Comparison of ENCODE assay signal across 25 cellular contexts in genomic region chr2:83585250-83585649, GRCh38.
DNase-seq lines count a peak whose midpoint lies in the region; ATAC-seq, FAIRE-seq and TF ChIP-seq lines count a peak whose summit lies in the region.
"Had no signal": no experiment of that assay in that cellular context is flagged by ENCODE, and none has a peak within 500 bp of the region (broad histone marks: within the 10 kb centered on the region; RNA-seq: fewer than 3 reads in every experiment).

No MANE protein-coding gene starts in this region.

- H3K36me3 ChIP-seq in GM23248 (ENCODE audit: low read depth) (no peaks in the 10 kb centered on the region), Loucy (ENCODE audit: insufficient read depth, low read length) (no peaks in the 10 kb centered on the region), GM12878 (ENCODE audit: control insufficient read depth in 2 of 2, insufficient read depth in 2 of 2, low read length in 1 of 2) (no peaks in the 10 kb centered on the region), mesenchymal stem cell (ENCODE audit: control insufficient read depth in 1 of 2, insufficient read depth in 2 of 2, low read depth in 1 of 2, low read length in 2 of 2) (no peaks in the 10 kb centered on the region)
- H3K36me3 ChIP-seq: esophagus squamous epithelium, stomach, thyroid gland had no signal

- H4K20me1 ChIP-seq in GM23248 (ENCODE audit: insufficient read depth), result no peaks in the 10 kb centered on the region
- H4K20me1 ChIP-seq in Loucy (ENCODE audit: insufficient read depth, low read length, poor library complexity, severe bottlenecking), result no peaks in the 10 kb centered on the region
- no peaks in the 10 kb centered on the region for H4K20me1 ChIP-seq in GM12878 (ENCODE audit: control insufficient read depth, insufficient read depth)

- no peak overlapping the region for H2BK15ac ChIP-seq in mesenchymal stem cell (ENCODE audit: low read depth, poor library complexity, severe bottlenecking)

- no peak for TF ChIP-seq POLR2A in GM12878 (IDR thresholded peaks at IDR 0.05; ENCODE audit: low read depth, low read length)

- peak overlapping the region; percentile 48 for H3K9ac ChIP-seq in GM23248
- H3K9ac ChIP-seq in Loucy (ENCODE audit: low read depth, low read length, poor library complexity, severe bottlenecking), result peak overlapping the region; percentile 47
- no peak overlapping the region for H3K9ac ChIP-seq in GM12878 (ENCODE audit: control insufficient read depth, insufficient read depth, low read length)
- H3K9ac ChIP-seq in mesenchymal stem cell (ENCODE audit: low read length), result no peak overlapping the region

- H2BK120ac ChIP-seq in mesenchymal stem cell (ENCODE audit: low read depth, low read length), result no peak overlapping the region

- H3K9me2 ChIP-seq in GM23248 (ENCODE audit: insufficient read depth) (no peaks in the 10 kb centered on the region; the same call in 1 of the 2 replicates), Loucy (replicated peaks; ENCODE audit: low read depth, low read length) (no peaks in the 10 kb centered on the region)

- DNase-seq in GM23248 (no peak), GM12878 (ENCODE audit: low read depth, low spot score) (no peak), mesenchymal stem cell (no peak), NOMO-1 treated with DMSO at 0.1 percent for 48 hours (lab: John Stamatoyannopoulos, UW; ENCODE audit: unreplicated experiment) (no peak), Right ventricle myocardium inferior (ENCODE audit: missing footprints) (no peak)
- no peak for DNase-seq in activated CD4-positive, alpha-beta T cell treated with anti-CD3 and anti-CD28 coated beads for 4 hours
- DNase-seq: activated CD4-positive, alpha-beta T cell treated with anti-CD3 and anti-CD28 coated beads, Interleukin-2, amount 50 U/mL, for 4 hours; activated CD4-positive, CD25-positive, alpha-beta regulatory T cell; activated naive CD4-positive, alpha-beta T cell treated with anti-CD3 and anti-CD28 coated beads, Interleukin-2, amount 50 U/mL, for 16 hours; amygdala; cortex of kidney; esophagus squamous epithelium; naive B cell; SHP77 treated with DMSO at 0.1 percent for 48 hours; small intestine; stimulated activated CD4-positive, alpha-beta T cell treated with anti-CD3 and anti-CD28 coated beads, Interleukin-2, amount 100 ng/mL, for 24 hours; stomach; T-cell; thyroid gland had no signal

- RAD21 ChIA-PET in GM12878 (lab: Charles Lee; ENCODE audit: unreplicated experiment), result no interaction called here

- H3K14ac ChIP-seq in mesenchymal stem cell (ENCODE audit: low read length in 2 of 2), result no peak overlapping the region

- H2BK5ac ChIP-seq in mesenchymal stem cell (ENCODE audit: low read depth, low read length, poor library complexity, severe bottlenecking), result no peak overlapping the region

- H4K91ac ChIP-seq in mesenchymal stem cell (ENCODE audit: low read length), result no peak overlapping the region

- in situ Hi-C loops in GM23248 (cut with MboI), result no loop called here
- in situ Hi-C loops in GM12878 (cut with MboI), result no loop called here

- H3K27me3 ChIP-seq in GM23248 (replicated peaks; ENCODE audit: insufficient read depth) (no peaks in the 10 kb centered on the region), Loucy (ENCODE audit: insufficient read depth, low read length, poor library complexity, severe bottlenecking) (no peaks in the 10 kb centered on the region), GM12878 (replicated peaks in 1 of 2; ENCODE audit: control insufficient read depth in 2 of 2, insufficient read depth in 2 of 2, low read length in 1 of 2) (no peaks in the 10 kb centered on the region), mesenchymal stem cell (ENCODE audit: control insufficient read depth in 1 of 2, insufficient read depth in 1 of 2, low read length in 2 of 2) (no peaks in the 10 kb centered on the region)
- H3K27me3 ChIP-seq: esophagus squamous epithelium, stomach, thyroid gland had no signal

- no peak overlapping the region for H4K8ac ChIP-seq in mesenchymal stem cell (ENCODE audit: low read length)

- no peak for TF ChIP-seq EP300 in GM12878 (IDR thresholded peaks at IDR 0.05; ENCODE audit: borderline replicate concordance in 1 of 2, control insufficient read depth in 1 of 2, low read depth in 2 of 2, low read length in 2 of 2)

- H3K23ac ChIP-seq in mesenchymal stem cell (ENCODE audit: low read length in 2 of 2), result no peak overlapping the region

- no peak for TF ChIP-seq RAD21 in GM12878 (IDR thresholded peaks at IDR 0.05; ENCODE audit: insufficient read depth, low read depth, low read length)

- H3K4me2 ChIP-seq in GM23248 (ENCODE audit: unreplicated experiment) (peak overlapping the region; percentile 76), Loucy (ENCODE audit: low read depth, low read length, poor library complexity, severe bottlenecking) (peak overlapping the region; percentile 78), GM12878 (ENCODE audit: control insufficient read depth, insufficient read depth) (no peak overlapping the region), mesenchymal stem cell (ENCODE audit: low read length, poor library complexity, severe bottlenecking) (no peak overlapping the region)

- H3K79me2 ChIP-seq in GM23248 (ENCODE audit: insufficient read depth), result no peaks in the 10 kb centered on the region
- H3K79me2 ChIP-seq in Loucy (ENCODE audit: insufficient read depth, low read length), result no peaks in the 10 kb centered on the region
- no peaks in the 10 kb centered on the region for H3K79me2 ChIP-seq in GM12878 (ENCODE audit: control insufficient read depth, insufficient read depth, low read length)

- WGBS in GM23248 (ENCODE audit: low coverage in 1 of 2, low lambda C conversion rate in 2 of 2, missing lambda C conversion rate in 2 of 2), 2 experiments, result 68 to 80% methylated on average over 2 of the region's 2 CpGs
- WGBS in GM12878 (ENCODE audit: insufficient coverage, insufficient replicate concordance, low lambda C conversion rate, missing lambda C conversion rate), result 8% methylated on average over 2 of the region's 2 CpGs
- WGBS in mesenchymal stem cell, result no CpG with 5 or more reads among the region's 2 CpGs

- POLR2A ChIA-PET in GM12878 (lab: Charles Lee), result no interaction called here

- BruUV-seq in GM12878 (replicated peaks; lab: Mats Ljungman, UMichigan), result no TSS peak

- ATAC-seq in GM12878 (no peak), GM21737 (IDR thresholded peaks at IDR 0.05; ENCODE audit: unreplicated experiment) (no peak), Right ventricle myocardium inferior (no peak)
- ATAC-seq: left lobe of liver, Panc1, T-cell had no signal

- H3K9me3 ChIP-seq in GM23248 (ENCODE audit: low read depth) (no peaks in the 10 kb centered on the region), Loucy (ENCODE audit: insufficient read depth, low read depth, low read length) (no peaks in the 10 kb centered on the region), GM12878 (replicated peaks; ENCODE audit: control insufficient read depth, insufficient read depth, low read length) (no peaks in the 10 kb centered on the region), mesenchymal stem cell (ENCODE audit: control insufficient read depth, low read length) (peaks cover 7% of the 10 kb centered on the region)
- H3K9me3 ChIP-seq: esophagus squamous epithelium, stomach, thyroid gland had no signal

- H3F3A ChIP-seq in GM23248 (ENCODE audit: insufficient read depth) (peaks cover 14% of the 10 kb centered on the region), Loucy (ENCODE audit: low read depth) (no peaks in the 10 kb centered on the region)

- no peak for FAIRE-seq in GM12878 (lab: Jason Lieb, UNC)
- FAIRE-seq: frontal cortex, GM18507, small intestine had no signal

- no peaks in the 10 kb centered on the region for H3K79me1 ChIP-seq in mesenchymal stem cell (replicated peaks; ENCODE audit: low read length, poor library complexity, severe bottlenecking)

- SMC1A ChIA-PET in GM12878 (lab: Charles Lee; ENCODE audit: uncharacterized antibody, unreplicated experiment), result interaction anchor here (0.6 kb wide), 1 partner anchor 295 kb away, joined by 3 read pairs; no protein-coding TSS in a partner anchor

- H2AK5ac ChIP-seq in mesenchymal stem cell (ENCODE audit: low read length, severe bottlenecking), result no peak overlapping the region

- TF ChIP-seq CTCF in Loucy (conservative IDR thresholded peaks at IDR 0.05; ENCODE audit: low read length) (no peak), GM12878 (IDR thresholded peaks at IDR 0.05 in 2 of 3, conservative IDR thresholded peaks at IDR 0.05 in 1 of 3; ENCODE audit: control insufficient read depth in 2 of 3, extremely low read depth in 1 of 3, insufficient read depth in 1 of 3, low read depth in 3 of 3, low read length in 3 of 3) (no peak)

- intact Hi-C loops in GM12878 (cut with micrococcal nuclease; ENCODE audit: unreplicated experiment), result no loop called here
- intact Hi-C loops in Right ventricle myocardium inferior (cut with DNase I), result no loop called here

- CTCF ChIA-PET in GM12878 (lab: Yijun Ruan, JAX), result no interaction called here

- no peak overlapping the region for H2BK12ac ChIP-seq in mesenchymal stem cell (ENCODE audit: low read length in 2 of 2)

- peaks cover 20% of the 10 kb centered on the region for H3K4me1 ChIP-seq in GM23248 (ENCODE audit: insufficient read depth)
- H3K4me1 ChIP-seq in Loucy (ENCODE audit: insufficient read depth, low read length, poor library complexity, severe bottlenecking), result peaks cover 11% of the 10 kb centered on the region
- no peaks in the 10 kb centered on the region for H3K4me1 ChIP-seq in GM12878 (ENCODE audit: control insufficient read depth, insufficient read depth, low read length)
- no peaks in the 10 kb centered on the region for H3K4me1 ChIP-seq in mesenchymal stem cell (ENCODE audit: control insufficient read depth, insufficient read depth, low read depth, low read length)
- H3K4me1 ChIP-seq: esophagus squamous epithelium, stomach, thyroid gland had no signal

- no peak overlapping the region for H3K4ac ChIP-seq in mesenchymal stem cell (ENCODE audit: low read depth in 1 of 2, low read length in 2 of 2)

- no peak overlapping the region for H3K18ac ChIP-seq in mesenchymal stem cell (ENCODE audit: low read depth in 1 of 2, low read length in 2 of 2)

- H2AFZ ChIP-seq in GM23248, result peak overlapping the region; percentile 61
- peak overlapping the region; percentile 92 for H2AFZ ChIP-seq in Loucy (ENCODE audit: low read length)
- no peak overlapping the region for H2AFZ ChIP-seq in GM12878 (ENCODE audit: control insufficient read depth, low read depth, low read length)
- H2AFZ ChIP-seq in mesenchymal stem cell (ENCODE audit: low read depth, low read length), result no peak overlapping the region

- H3K4me3 ChIP-seq in GM23248 (peak overlapping the region; percentile 57), Loucy (ENCODE audit: low read length, poor library complexity, severe bottlenecking) (peak overlapping the region; percentile 36), GM12878 (no peak overlapping the region), mesenchymal stem cell (ENCODE audit: insufficient read depth in 1 of 2, low read depth in 1 of 2, low read length in 2 of 2) (no peak overlapping the region)
- H3K4me3 ChIP-seq: esophagus squamous epithelium, stomach, thyroid gland had no signal

- H3K27ac ChIP-seq in GM23248 (peak overlapping the region; percentile 53), GM12878 (ENCODE audit: control insufficient read depth, insufficient read depth) (no peak overlapping the region), mesenchymal stem cell (ENCODE audit: low read length, poor library complexity, severe bottlenecking) (peak overlapping the region; percentile 58)
- H3K27ac ChIP-seq: esophagus squamous epithelium, stomach, thyroid gland had no signal

Comparison
In these comparisons a context has a peak if more than half of its experiments do, and no peak if none do; other contexts are left out.
1. H2AFZ ChIP-seq: peak in GM23248 (single experiment) and Loucy (single experiment); none in GM12878 (single experiment) and mesenchymal stem cell (single experiment).
2. H3K4me2 ChIP-seq: peak in GM23248 (single experiment) and Loucy (single experiment); none in GM12878 (single experiment) and mesenchymal stem cell (single experiment).
3. H3K4me3 ChIP-seq: peak in GM23248 (single experiment) and Loucy (single experiment); none in GM12878 (single experiment) and mesenchymal stem cell (0 of 2).
4. H3K9ac ChIP-seq: peak in GM23248 (single experiment) and Loucy (single experiment); none in GM12878 (single experiment) and mesenchymal stem cell (single experiment).